In the genomic region with DNA sequence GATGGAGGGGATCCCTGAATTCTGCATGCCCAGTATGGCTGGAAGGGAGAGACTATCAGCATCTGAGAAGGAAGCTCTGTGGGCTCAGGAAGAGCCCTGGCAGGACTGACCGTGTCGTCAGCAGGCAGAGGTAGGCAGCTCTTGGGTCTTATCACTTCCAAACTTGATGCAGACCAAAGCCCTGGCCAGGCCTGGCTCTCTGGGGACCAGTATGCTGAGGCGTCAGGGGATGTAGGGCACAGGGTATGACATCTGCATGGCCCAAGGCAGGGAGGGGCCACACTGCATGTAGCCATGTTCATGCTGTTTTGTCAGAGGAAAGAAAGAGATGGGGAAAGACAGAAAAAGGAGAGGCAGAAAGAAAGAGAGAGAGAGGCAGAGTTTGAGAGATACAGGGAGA, we compare ENCODE assay signal across 17 cellular contexts. TPM values are rescaled to one million over a fixed set of nuclear protein-coding genes. Genes with fewer than 3 reads are reported as not detected.
DNase-seq lines count a peak whose midpoint lies in the region; ATAC-seq, FAIRE-seq and TF ChIP-seq lines count a peak whose summit lies in the region.
"Had no signal": no experiment of that assay in that cellular context is flagged by ENCODE, and none has a peak within 500 bp of the region (broad histone marks: within the 10 kb centered on the region; RNA-seq: fewer than 3 reads in every experiment).

No MANE protein-coding gene starts in this region.

- TF ChIP-seq CTCF in lower lobe of right lung (IDR thresholded peaks at IDR 0.05) = no peak

- no peak for TF ChIP-seq POLR2A in GM12892 (IDR thresholded peaks at IDR 0.05; ENCODE audit: low read depth, low read length)

- peak overlapping the region in 1 of 2 donors; percentile 1 for H3K4me3 Mint-ChIP-seq in stimulated activated naive B cell treated with anti-CD40 and anti-IgM and Interleukin-4, amounts not matched to agents 10 μg/mL and 1 μg/mL and 100 μg/mL, for 72 hours
- H3K4me3 Mint-ChIP-seq: activated T-cell treated with anti-CD3 and anti-CD28 coated beads, Interleukin-2, amount 50 U/mL, for 4 hours; CD8-positive, alpha-beta T cell; mesothelial cell of epicardium had no signal

- no peaks in the 10 kb centered on the region for H3K9me3 Mint-ChIP-seq in stimulated activated naive B cell treated with anti-CD40 and anti-IgM and Interleukin-4, amounts not matched to agents 10 μg/mL and 1 μg/mL and 100 μg/mL, for 72 hours
- H3K9me3 Mint-ChIP-seq: activated T-cell treated with anti-CD3 and anti-CD28 coated beads, Interleukin-2, amount 50 U/mL, for 4 hours; CD8-positive, alpha-beta T cell; mesothelial cell of epicardium; T-helper 1 cell treated with Interleukin-12 subunit alpha and Interleukin-12 subunit beta and Interleukin-4 antibody, amounts not matched to agents 30 μg/mL and 1 μg/mL, for 36 hours had no signal

- H3K9me3 ChIP-seq in lower lobe of right lung = no peaks in the 10 kb centered on the region

- FAIRE-seq in GM12892 (lab: Jason Lieb, UNC) = peak; percentile 21
- FAIRE-seq: G401.6, RCC 7860 had no signal

- peak; percentile 38; the same call in 1 of the 3 replicates for ATAC-seq in SK-N-SH treated with all-trans-retinoic acid at 6 μM for 48 hours
- no peak for ATAC-seq in lower lobe of right lung
- ATAC-seq in stimulated activated naive B cell treated with anti-CD40 and anti-IgM and Interleukin-4, amounts not matched to agents 10 μg/mL and 1 μg/mL and 100 μg/mL, for 72 hours (replicated peaks) = no peak
- ATAC-seq in HG02973 (IDR thresholded peaks at IDR 0.05; ENCODE audit: unreplicated experiment) = no peak
- ATAC-seq: activated T-cell treated with anti-CD3 and anti-CD28 coated beads, Interleukin-2, amount 50 U/mL, for 4 hours; CD8-positive, alpha-beta T cell had no signal

- H3K27ac ChIP-seq in lower lobe of right lung = peak overlapping the region; percentile 90

- H3K27me3 ChIP-seq in lower lobe of right lung (ENCODE audit: low read depth) = peaks cover 1% of the 10 kb centered on the region

- intact Hi-C loops in lower lobe of right lung (cut with DNase I) = no loop called here

- peaks cover 52 to 55% of the 10 kb centered on the region in 2 donors for H3K4me1 Mint-ChIP-seq in stimulated activated naive B cell treated with anti-CD40 and anti-IgM and Interleukin-4, amounts not matched to agents 10 μg/mL and 1 μg/mL and 100 μg/mL, for 72 hours

- no peaks in the 10 kb centered on the region for H3K36me3 Mint-ChIP-seq in stimulated activated naive B cell treated with anti-CD40 and anti-IgM and Interleukin-4, amounts not matched to agents 10 μg/mL and 1 μg/mL and 100 μg/mL, for 72 hours
- H3K36me3 Mint-ChIP-seq: CD8-positive, alpha-beta T cell; mesothelial cell of epicardium had no signal

- peak overlapping the region; percentile 2 for H3K4me3 ChIP-seq in lower lobe of right lung

- H3K4me1 ChIP-seq in lower lobe of right lung = peaks cover 91% of the 10 kb centered on the region

- peak overlapping the region; percentile 2 for H3K27ac Mint-ChIP-seq in stimulated activated naive B cell treated with anti-CD40 and anti-IgM and Interleukin-4, amounts not matched to agents 10 μg/mL and 1 μg/mL and 100 μg/mL, for 72 hours
- H3K27ac Mint-ChIP-seq: mesothelial cell of epicardium had no signal

- DNase-seq in GM12892 (ENCODE audit: insufficient read length) (no peak), lower lobe of right lung (no peak), amniotic stem cell (lab: John Stamatoyannopoulos, UW) (no peak), NCI-H2171 treated with DMSO at 0.1 percent for 48 hours (lab: John Stamatoyannopoulos, UW) (no peak)
- DNase-seq in stimulated activated naive B cell treated with anti-CD40 and anti-IgM and Interleukin-4, amounts not matched to agents 10 μg/mL and 1 μg/mL and 100 μg/mL, for 72 hours = no peak
- DNase-seq: activated CD4-positive, alpha-beta T cell treated with anti-CD3 and anti-CD28 coated beads for 4 hours; activated T-cell treated with anti-CD3 and anti-CD28 coated beads, Interleukin-2, amount 50 U/mL, for 4 hours; CD8-positive, alpha-beta T cell; cortex of kidney; NCI-H1930; NCI-H69 had no signal

- peaks cover 7% of the 10 kb centered on the region for H3K36me3 ChIP-seq in lower lobe of right lung

- no peaks in the 10 kb centered on the region for H3K27me3 Mint-ChIP-seq in stimulated activated naive B cell treated with anti-CD40 and anti-IgM and Interleukin-4, amounts not matched to agents 10 μg/mL and 1 μg/mL and 100 μg/mL, for 72 hours

TF ChIP-seq in SK-N-SH treated with all-trans-retinoic acid at 6 μM for 48 hours, 23 proteins besides CTCF, POLR2A, EP300 and RAD21:
- TF ChIP-seq SNAI2 (CRISPR knock-in tag; IDR thresholded peaks at IDR 0.05) = no peak

RNA-seq across cellular contexts. Expression of a gene that starts 6.3 kb away (rescaled TPM):
- 43.6 TPM for polyA plus RNA-seq in GM12892 (2012; ENCODE audit: missing spikeins)
- total RNA-seq in lower lobe of right lung = 193 TPM

RNA-seq across cellular contexts. Expression of a gene that starts 24.8 kb away (rescaled TPM):
- polyA plus RNA-seq in GM12892 (2012; ENCODE audit: missing spikeins) = 2.8 TPM
- total RNA-seq in lower lobe of right lung = 23.7 TPM

RNA-seq across cellular contexts. Expression of a gene that starts 43.3 kb away (rescaled TPM):
- 51.1 TPM for polyA plus RNA-seq in GM12892 (2012; ENCODE audit: missing spikeins)
- total RNA-seq in lower lobe of right lung = 211 TPM
